ENCODE assay signal across 1 cellular context in the genomic region with DNA sequence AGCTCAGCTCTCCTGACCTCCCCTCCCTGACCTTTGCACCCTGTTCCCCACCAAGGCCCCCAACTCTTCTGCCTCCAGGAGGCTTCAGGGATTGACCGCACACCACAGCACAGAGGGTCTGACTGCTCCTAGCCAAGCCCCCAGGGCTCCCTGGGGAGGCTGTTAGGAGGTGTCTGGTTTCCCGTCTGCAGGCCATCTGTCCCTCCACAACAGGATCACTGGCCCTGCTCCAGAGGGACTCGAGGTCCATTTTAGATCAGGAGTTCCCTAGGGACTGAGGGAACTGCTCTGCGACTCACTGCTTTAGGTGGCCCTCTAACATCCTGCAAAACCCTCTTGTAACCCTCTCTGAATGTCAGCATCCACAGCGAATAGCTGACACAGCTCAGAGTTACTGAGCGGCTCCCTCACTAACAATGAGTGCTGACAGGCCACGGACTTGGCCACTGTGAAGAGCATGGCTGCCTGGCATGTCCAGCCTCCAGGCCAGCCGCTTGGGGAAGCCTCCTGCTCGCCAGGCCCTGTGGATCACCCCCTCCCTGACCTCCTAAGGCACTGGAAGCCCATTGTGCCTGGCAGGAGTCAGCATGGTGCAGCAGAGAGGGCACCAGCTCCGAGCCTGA.
TF ChIP-seq lines count a peak whose summit lies in the region.

No MANE protein-coding gene starts in this region.

TF ChIP-seq in IMR-90, 13 proteins besides CTCF, POLR2A, EP300 and RAD21 (continued from another document):
- TF ChIP-seq MXI1 (IDR thresholded peaks at IDR 0.05; ENCODE audit: borderline replicate concordance, low read depth, low read length), result no peak
- TF ChIP-seq CHD1 (IDR thresholded peaks at IDR 0.05; ENCODE audit: low read depth, low read length), result no peak
- no peak for TF ChIP-seq MAZ (IDR thresholded peaks at IDR 0.05; ENCODE audit: borderline replicate concordance, low read depth, low read length)
- TF ChIP-seq RCOR1 (IDR thresholded peaks at IDR 0.05; ENCODE audit: insufficient replicate concordance, low read length), result no peak
- TF ChIP-seq ELK1 (IDR thresholded peaks at IDR 0.05; ENCODE audit: borderline replicate concordance, low read depth, low read length), result no peak
- TF ChIP-seq BHLHE40 (IDR thresholded peaks at IDR 0.05; ENCODE audit: low read depth, low read length), result no peak
- no peak for TF ChIP-seq MAFK (IDR thresholded peaks at IDR 0.05; ENCODE audit: low read depth, low read length)
- no peak for TF ChIP-seq USF2 (IDR thresholded peaks at IDR 0.05; ENCODE audit: low read depth, low read length)
